Comparison of ENCODE assay signal across 26 cellular contexts in genomic region chr13:53342623-53343022, GRCh38.
DNase-seq lines count a peak whose midpoint lies in the region; ATAC-seq and TF ChIP-seq lines count a peak whose summit lies in the region.
"Had no signal": no experiment of that assay in that cellular context is flagged by ENCODE, and none has a peak within 500 bp of the region (broad histone marks: within the 10 kb centered on the region; RNA-seq: fewer than 3 reads in every experiment).

No MANE protein-coding gene starts in this region.

- no peak overlapping the region for H4K8ac ChIP-seq in mesendoderm (ENCODE audit: low read depth, low read length)

- H3K4me3 ChIP-seq in HUES64 (ENCODE audit: low read length), result no peak overlapping the region
- peak overlapping the region; percentile 11 for H3K4me3 ChIP-seq in endodermal cell (ENCODE audit: low read length)
- H3K4me3 ChIP-seq in mesendoderm (ENCODE audit: low read length), result no peak overlapping the region
- no peak overlapping the region for H3K4me3 ChIP-seq in adrenal gland
- H3K4me3 ChIP-seq: Peyer's patch had no signal

- WGBS in HUES64, result 88% methylated on average over 2 of the region's 2 CpGs
- WGBS in endodermal cell (ENCODE audit: insufficient coverage in 1 of 2, insufficient read length in 1 of 2), 2 experiments, result 84 to 90% methylated on average over 2 of the region's 2 CpGs
- WGBS in mesendoderm (ENCODE audit: extremely low coverage, insufficient coverage, low lambda C conversion rate), result no CpG with 5 or more reads among the region's 2 CpGs
- 42 to 65% (median 58%) methylated on average over 2 of the region's 2 CpGs for WGBS in adrenal gland, 4 donors

- H3K27me3 Mint-ChIP-seq in endodermal cell (ENCODE audit: insufficient read depth), result peaks cover 43% of the 10 kb centered on the region

- H2BK5ac ChIP-seq in mesendoderm (ENCODE audit: low read length), result no peak overlapping the region

- no peak for ATAC-seq in HG02642 (IDR thresholded peaks at IDR 0.05; ENCODE audit: poor library complexity, unreplicated experiment)
- ATAC-seq: CD8-positive, alpha-beta T cell; HepG2; SK-N-SH treated with all-trans-retinoic acid at 6 μM for 48 hours had no signal

- H3K36me3 Mint-ChIP-seq in endodermal cell (ENCODE audit: low read depth), result no peaks in the 10 kb centered on the region
- H3K36me3 Mint-ChIP-seq: CD8-positive, alpha-beta T cell had no signal

- H2BK15ac ChIP-seq in mesendoderm (replicated peaks; ENCODE audit: low read depth), result no peak overlapping the region

- H3K79me2 ChIP-seq in mesendoderm (ENCODE audit: control insufficient read depth, insufficient read depth, low read length), result no peaks in the 10 kb centered on the region

- peak overlapping the region; percentile 39 for H3K18ac ChIP-seq in mesendoderm (ENCODE audit: low read length)

- H3K9ac ChIP-seq in HUES64 (ENCODE audit: low read depth, low read length) (0 out of 2 replicates have a peak overlapping the region, but pooled peaks have one; percentile 4), endodermal cell (ENCODE audit: extremely low read depth, low read length, poor library complexity, severe bottlenecking) (no peak overlapping the region), mesendoderm (ENCODE audit: low read length) (no peak overlapping the region)

- intact Hi-C loops in adrenal gland (cut with DNase I), result no loop called here

- peaks cover 51% of the 10 kb centered on the region for H3K4me1 Mint-ChIP-seq in endodermal cell

- TF ChIP-seq POLR2A in adrenal gland (IDR thresholded peaks at IDR 0.05), result no peak

- peak overlapping the region; percentile 21 for H3K4me3 Mint-ChIP-seq in endodermal cell
- H3K4me3 Mint-ChIP-seq: CD8-positive, alpha-beta T cell had no signal

- no peak overlapping the region for H3K56ac ChIP-seq in mesendoderm (ENCODE audit: low read length)

- TF ChIP-seq CTCF in endodermal cell (conservative IDR thresholded peaks at IDR 0.05), result peak; percentile 51
- TF ChIP-seq CTCF in adrenal gland (IDR thresholded peaks at IDR 0.05), result no peak

- H3K27ac Mint-ChIP-seq in endodermal cell, result peak overlapping the region; percentile 89
- H3K27ac Mint-ChIP-seq: CD8-positive, alpha-beta T cell had no signal

- H3K79me1 ChIP-seq in mesendoderm (ENCODE audit: low read length), result no peaks in the 10 kb centered on the region

- DNase-seq in ELF-1 (ENCODE audit: low read depth, low spot score), result peak; percentile 14
- DNase-seq in endodermal cell, result peak; percentile 73
- DNase-seq in mesendoderm, result peak; percentile 21
- DNase-seq in AG08396 (ENCODE audit: low spot score), result no peak
- DNase-seq in adrenal gland, result no peak
- no peak for DNase-seq in putamen (ENCODE audit: low spot score)
- DNase-seq: 8988T; AML-193; Calu3; CD8-positive, alpha-beta T cell; DMS153; EL; HCEC 1CT; KBM-7; NCI-H1092 treated with DMSO at 0.1 percent for 48 hours; NCI-H1436 treated with DMSO at 0.1 percent for 48 hours; NCI-H2029; NCI-H2227 treated with DMSO at 0.1 percent for 48 hours; NCI-H510A; NCI-H748 treated with DMSO at 0.1 percent for 48 hours; NK-92 treated with Interleukin-12 subunit alpha and Interleukin-12 subunit beta, amount 100 ng/mL, for 24 hours; Peyer's patch had no signal

- no peak overlapping the region for H4K5ac ChIP-seq in mesendoderm (ENCODE audit: low read length)

- H3K23ac ChIP-seq in mesendoderm (ENCODE audit: low read length), result no peak overlapping the region

- no peak overlapping the region for H3K4ac ChIP-seq in mesendoderm (ENCODE audit: low read depth, low read length)

- peak overlapping the region; percentile 92; the same call in 1 of the 2 replicates for H3K27ac ChIP-seq in HUES64 (ENCODE audit: low read depth, low read length)
- H3K27ac ChIP-seq in endodermal cell (ENCODE audit: low read depth, low read length), result no peak overlapping the region
- H3K27ac ChIP-seq in mesendoderm (ENCODE audit: low read depth, low read length), result no peak overlapping the region
- no peak overlapping the region for H3K27ac ChIP-seq in adrenal gland
- H3K27ac ChIP-seq: Peyer's patch had no signal

- no peak overlapping the region for H2BK120ac ChIP-seq in mesendoderm (ENCODE audit: low read depth, low read length)

- H3K9me3 ChIP-seq in HUES64 (ENCODE audit: insufficient read depth, low read depth, low read length) (no peaks in the 10 kb centered on the region), endodermal cell (ENCODE audit: control insufficient read depth, low read length) (no peaks in the 10 kb centered on the region), adrenal gland (replicated peaks in 1 of 3) (no peaks in the 10 kb centered on the region)
- H3K9me3 ChIP-seq: Peyer's patch had no signal

- H3K9me3 Mint-ChIP-seq in endodermal cell, result peaks cover 5% of the 10 kb centered on the region

- peak overlapping the region; percentile 41 for H2AK5ac ChIP-seq in mesendoderm (ENCODE audit: low read length)

- peaks cover 27% of the 10 kb centered on the region for H3K27me3 ChIP-seq in HUES64 (ENCODE audit: insufficient read depth, low read length)
- H3K27me3 ChIP-seq in endodermal cell (ENCODE audit: control insufficient read depth, insufficient read depth, low read length, poor library complexity, severe bottlenecking), result peaks cover 21% of the 10 kb centered on the region
- H3K27me3 ChIP-seq in mesendoderm (ENCODE audit: insufficient read depth, low read length, poor library complexity), result no peaks in the 10 kb centered on the region
- no peaks in the 10 kb centered on the region for H3K27me3 ChIP-seq in adrenal gland
- H3K27me3 ChIP-seq: Peyer's patch had no signal

- H3K4me2 ChIP-seq in mesendoderm (ENCODE audit: low read length), result no peak overlapping the region

- H3K36me3 ChIP-seq in HUES64 (ENCODE audit: insufficient read depth, low read length) (no peaks in the 10 kb centered on the region), endodermal cell (ENCODE audit: control insufficient read depth, insufficient read depth, low read length) (no peaks in the 10 kb centered on the region), mesendoderm (ENCODE audit: control insufficient read depth, insufficient read depth, low read length) (no peaks in the 10 kb centered on the region), adrenal gland (replicated peaks in 1 of 2) (no peaks in the 10 kb centered on the region)
- H3K36me3 ChIP-seq: Peyer's patch had no signal

- H3K4me1 ChIP-seq in HUES64 (ENCODE audit: insufficient read depth, low read length), result peaks cover 27% of the 10 kb centered on the region
- H3K4me1 ChIP-seq in endodermal cell (ENCODE audit: control insufficient read depth, insufficient read depth, low read length), result peaks cover 22% of the 10 kb centered on the region
- peaks cover 8% of the 10 kb centered on the region for H3K4me1 ChIP-seq in mesendoderm (ENCODE audit: control insufficient read depth, low read depth, low read length)
- H3K4me1 ChIP-seq in adrenal gland (replicated peaks in 1 of 2), result no peaks in the 10 kb centered on the region
- H3K4me1 ChIP-seq: Peyer's patch had no signal

Comparison
In these comparisons a context has a peak if more than half of its experiments do, and no peak if none do; other contexts are left out.
1. DNase-seq: peak in ELF-1 (single experiment), endodermal cell (single experiment) and mesendoderm (single experiment); none in AG08396 (single experiment), adrenal gland (0 of 7) and putamen (single experiment).